10 cellular contexts compared by ENCODE assay signal in genomic region chr21:18951291-18952038, GRCh38.
A peak's percentile ranks its signal among the peaks of the same experiment; 100 is the strongest.
DNase-seq lines count a peak whose midpoint lies in the region; ATAC-seq and TF ChIP-seq lines count a peak whose summit lies in the region.
"Had no signal": no experiment of that assay in that cellular context is flagged by ENCODE, and none has a peak within 500 bp of the region (broad histone marks: within the 10 kb centered on the region; RNA-seq: fewer than 3 reads in every experiment).

No MANE protein-coding gene starts in this region.

- H3K4me2 ChIP-seq in smooth muscle cell = no peak overlapping the region
- H3K4me2 ChIP-seq: BLaER1 treated with 17β-estradiol and CSF1 and Interleukin-3, amounts not matched to agents 10 nM and 100 nM had no signal

- no peak for ATAC-seq in HG03039 (IDR thresholded peaks at IDR 0.05; ENCODE audit: unreplicated experiment)
- ATAC-seq: activated naive CD4-positive, alpha-beta T cell treated with anti-CD3 and anti-CD28 coated beads, Interleukin-2, amount 50 U/mL, for 72 hours had no signal

- H3F3A ChIP-seq in smooth muscle cell (ENCODE audit: low read depth) = no peaks in the 10 kb centered on the region

- no peaks in the 10 kb centered on the region for H4K20me1 ChIP-seq in smooth muscle cell (ENCODE audit: low read depth)
- H4K20me1 ChIP-seq: BLaER1 treated with 17β-estradiol and CSF1 and Interleukin-3, amounts not matched to agents 10 nM and 100 nM had no signal

- TF ChIP-seq POLR2A in esophagus muscularis mucosa (IDR thresholded peaks at IDR 0.05; ENCODE audit: low read depth) = no peak

- no peak overlapping the region for H2AFZ ChIP-seq in smooth muscle cell (ENCODE audit: low read depth)

- intact Hi-C loops in esophagus muscularis mucosa (cut with DNase I) = no loop called here

- H3K27ac ChIP-seq in esophagus muscularis mucosa (replicated peaks in 1 of 4) = no peak overlapping the region
- no peak overlapping the region for H3K27ac ChIP-seq in smooth muscle cell (ENCODE audit: low read depth)
- H3K27ac ChIP-seq: BLaER1 treated with 17β-estradiol and CSF1 and Interleukin-3, amounts not matched to agents 10 nM and 100 nM had no signal

- no peaks in the 10 kb centered on the region for H3K27me3 ChIP-seq in esophagus muscularis mucosa
- H3K27me3 ChIP-seq in smooth muscle cell (ENCODE audit: low read depth) = no peaks in the 10 kb centered on the region
- H3K27me3 ChIP-seq: BLaER1 treated with 17β-estradiol and CSF1 and Interleukin-3, amounts not matched to agents 10 nM and 100 nM had no signal

- no peaks in the 10 kb centered on the region for H3K79me2 ChIP-seq in smooth muscle cell (ENCODE audit: low read depth)

- peak; percentile 48 for DNase-seq in SIG-M5 treated with dmso at 0.1 percent for 504 hours (lab: John Stamatoyannopoulos, UW; ENCODE audit: unreplicated experiment)
- no peak for DNase-seq in SIG-M5 (lab: John Stamatoyannopoulos, UW)
- DNase-seq in NCI-H748 treated with DMSO at 0.1 percent for 48 hours (lab: John Stamatoyannopoulos, UW) = peak; percentile 33
- DNase-seq in esophagus muscularis mucosa (ENCODE audit: extremely low spot score) = no peak
- no peak for DNase-seq in smooth muscle cell (lab: John Stamatoyannopoulos, UW; ENCODE audit: unreplicated experiment)
- DNase-seq in activated CD8-positive, alpha-beta memory T cell treated with anti-CD3 and anti-CD28 coated beads, Interleukin-2, amount 50 U/mL, for 48 hours = no peak
- DNase-seq in effector CD8-positive, alpha-beta T cell (lab: John Stamatoyannopoulos, UW) = no peak

- no peaks in the 10 kb centered on the region for H3K4me1 ChIP-seq in esophagus muscularis mucosa
- H3K4me1 ChIP-seq in smooth muscle cell (ENCODE audit: low read depth) = no peaks in the 10 kb centered on the region
- H3K4me1 ChIP-seq: BLaER1 treated with 17β-estradiol and CSF1 and Interleukin-3, amounts not matched to agents 10 nM and 100 nM had no signal

- no peak for TF ChIP-seq EP300 in esophagus muscularis mucosa (IDR thresholded peaks at IDR 0.05)

- H3K36me3 ChIP-seq in esophagus muscularis mucosa (no peaks in the 10 kb centered on the region), smooth muscle cell (ENCODE audit: low read depth) (no peaks in the 10 kb centered on the region)
- H3K36me3 ChIP-seq: BLaER1 treated with 17β-estradiol and CSF1 and Interleukin-3, amounts not matched to agents 10 nM and 100 nM had no signal

- no peaks in the 10 kb centered on the region for H3K9me3 ChIP-seq in esophagus muscularis mucosa
- no peaks in the 10 kb centered on the region for H3K9me3 ChIP-seq in smooth muscle cell (replicated peaks; ENCODE audit: low read depth)
- H3K9me3 ChIP-seq: BLaER1 treated with 17β-estradiol and CSF1 and Interleukin-3, amounts not matched to agents 10 nM and 100 nM had no signal

- H3K4me3 ChIP-seq in esophagus muscularis mucosa (no peak overlapping the region), smooth muscle cell (no peak overlapping the region)
- H3K4me3 ChIP-seq: BLaER1 treated with 17β-estradiol and CSF1 and Interleukin-3, amounts not matched to agents 10 nM and 100 nM had no signal

- H3K9ac ChIP-seq in smooth muscle cell (ENCODE audit: low read depth) = no peak overlapping the region
- H3K9ac ChIP-seq: BLaER1 treated with 17β-estradiol and CSF1 and Interleukin-3, amounts not matched to agents 10 nM and 100 nM had no signal

- WGBS in esophagus muscularis mucosa = 69% methylated on average over 14 of the region's 14 CpGs
- 53% methylated on average over 14 of the region's 14 CpGs for WGBS in smooth muscle cell (ENCODE audit: low lambda C conversion rate)

- peak in 2 of 3 experiments; percentile 31 to 45 for TF ChIP-seq CTCF in esophagus muscularis mucosa (IDR thresholded peaks at IDR 0.05)
- peak; percentile 61 for TF ChIP-seq CTCF in smooth muscle cell (IDR thresholded peaks at IDR 0.05; ENCODE audit: borderline replicate concordance, insufficient read depth, poor library complexity, severe bottlenecking)

Comparison
In these comparisons a context has a peak if more than half of its experiments do, and no peak if none do; other contexts are left out.
1. DNase-seq: peak in SIG-M5 treated with dmso at 0.1 percent for 504 hours (single experiment) and NCI-H748 treated with DMSO at 0.1 percent for 48 hours (single experiment); none in SIG-M5 (single experiment), esophagus muscularis mucosa (single experiment), smooth muscle cell (single experiment), activated CD8-positive, alpha-beta memory T cell treated with anti-CD3 and anti-CD28 coated beads, Interleukin-2, amount 50 U/mL, for 48 hours (single experiment) and effector CD8-positive, alpha-beta T cell (single experiment).